2 cellular contexts compared by ENCODE assay signal in the genomic region with DNA sequence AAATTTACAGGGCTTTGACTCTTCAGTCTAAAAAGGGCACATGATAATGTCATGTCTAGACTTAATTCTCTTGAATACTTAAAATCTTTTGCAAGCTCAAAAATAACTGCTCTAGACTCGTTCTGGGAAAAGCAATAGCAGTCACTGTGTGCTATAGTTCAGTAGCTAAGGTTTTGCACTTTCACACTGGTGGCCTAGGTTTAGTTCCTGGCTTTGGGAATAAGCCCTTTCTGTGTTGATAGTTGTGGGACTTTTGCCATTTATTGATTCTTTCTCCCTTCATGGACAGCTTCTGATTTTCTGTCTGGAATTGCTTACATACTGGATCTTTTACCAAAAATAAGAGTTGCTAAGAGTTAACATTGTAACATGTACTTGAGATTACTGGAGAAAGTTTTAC.
TF ChIP-seq lines count a peak whose summit lies in the region.

No MANE protein-coding gene starts in this region.

TF ChIP-seq in liver, 16 proteins besides CTCF, POLR2A, EP300 and RAD21 (continued from another document):
- TF ChIP-seq YY1 (IDR thresholded peaks at IDR 0.05) (peak; percentile 28), FOXA2 (IDR thresholded peaks at IDR 0.05) (peak; percentile 31), RXRA (IDR thresholded peaks at IDR 0.05) (peak; percentile 47 to 49), HNF4A (conservative IDR thresholded peaks at IDR 0.05) (peak; percentile 66 to 76)
- TF ChIP-seq, protein P1, sequence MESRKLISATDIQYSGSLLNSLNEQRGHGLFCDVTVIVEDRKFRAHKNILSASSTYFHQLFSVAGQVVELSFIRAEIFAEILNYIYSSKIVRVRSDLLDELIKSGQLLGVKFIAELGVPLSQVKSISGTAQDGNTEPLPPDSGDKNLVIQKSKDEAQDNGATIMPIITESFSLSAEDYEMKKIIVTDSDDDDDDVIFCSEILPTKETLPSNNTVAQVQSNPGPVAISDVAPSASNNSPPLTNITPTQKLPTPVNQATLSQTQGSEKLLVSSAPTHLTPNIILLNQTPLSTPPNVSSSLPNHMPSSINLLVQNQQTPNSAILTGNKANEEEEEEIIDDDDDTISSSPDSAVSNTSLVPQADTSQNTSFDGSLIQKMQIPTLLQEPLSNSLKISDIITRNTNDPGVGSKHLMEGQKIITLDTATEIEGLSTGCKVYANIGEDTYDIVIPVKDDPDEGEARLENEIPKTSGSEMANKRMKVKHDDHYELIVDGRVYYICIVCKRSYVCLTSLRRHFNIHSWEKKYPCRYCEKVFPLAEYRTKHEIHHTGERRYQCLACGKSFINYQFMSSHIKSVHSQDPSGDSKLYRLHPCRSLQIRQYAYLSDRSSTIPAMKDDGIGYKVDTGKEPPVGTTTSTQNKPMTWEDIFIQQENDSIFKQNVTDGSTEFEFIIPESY (IDR thresholded peaks at IDR 0.05) = no peak

TF ChIP-seq in HepG2, 621 proteins besides CTCF, POLR2A, EP300 and RAD21 (continued from another document):
- TF ChIP-seq WIZ (CRISPR knock-in tag; IDR thresholded peaks at IDR 0.05) = no peak
